In genomic region chr11:118689503-118689851, GRCh38 we compare ENCODE assay signal across 10 cellular contexts. TPM values are rescaled to one million over a fixed set of nuclear protein-coding genes. Genes with fewer than 3 reads are reported as not detected.
DNase-seq lines count a peak whose midpoint lies in the region; ATAC-seq and TF ChIP-seq lines count a peak whose summit lies in the region.
"Had no signal": no experiment of that assay in that cellular context is flagged by ENCODE, and none has a peak within 500 bp of the region (broad histone marks: within the 10 kb centered on the region; RNA-seq: fewer than 3 reads in every experiment).

No MANE protein-coding gene starts in this region.

- H3K36me3 Mint-ChIP-seq in naive thymus-derived CD4-positive, alpha-beta T cell: no peaks in the 10 kb centered on the region
- H3K36me3 Mint-ChIP-seq: CD8-positive, alpha-beta memory T cell had no signal

- intact Hi-C loops in naive thymus-derived CD4-positive, alpha-beta T cell (cut with micrococcal nuclease): loop anchor here in 1 of 2 donors (2.0 kb wide), 1 partner anchor 31 kb away; no protein-coding TSS in a partner anchor

- H2AFZ ChIP-seq in KMS-11 (ENCODE audit: low read depth): peak overlapping the region; percentile 41; the same call in 1 of the 2 replicates

- H3K27ac ChIP-seq in KMS-11: no peak overlapping the region
- H3K27ac ChIP-seq in esophagus (ENCODE audit: low read depth in 2 of 2, low read length in 1 of 2): peak overlapping the region; percentile 22 to 62
- no peak overlapping the region for H3K27ac ChIP-seq in naive thymus-derived CD4-positive, alpha-beta T cell (ENCODE audit: low read depth, low read length)

- DNase-seq in AG04449 (ENCODE audit: low read depth, low spot score): no peak
- DNase-seq in omental fat pad (ENCODE audit: low spot score): no peak
- no peak for DNase-seq in retina
- no peak for DNase-seq in mucosa of gallbladder (ENCODE audit: low spot score)
- DNase-seq in naive thymus-derived CD4-positive, alpha-beta T cell: no peak
- DNase-seq in NCI-H524 treated with DMSO at 0.1 percent for 48 hours (lab: John Stamatoyannopoulos, UW): no peak

- WGBS in esophagus, 2 donors: 14 to 17% methylated on average over 7 to 9 of the region's 9 CpGs

- H3K27me3 ChIP-seq in KMS-11 (ENCODE audit: insufficient read depth, low read depth) (no peaks in the 10 kb centered on the region), esophagus (ENCODE audit: control insufficient read depth in 1 of 2, insufficient read depth in 2 of 2, low read length in 2 of 2) (no peaks in the 10 kb centered on the region)
- H3K27me3 ChIP-seq in naive thymus-derived CD4-positive, alpha-beta T cell (ENCODE audit: control insufficient read depth in 2 of 2, insufficient read depth in 2 of 2, low read length in 2 of 2): no peaks in the 10 kb centered on the region

- H3K79me2 ChIP-seq in KMS-11 (ENCODE audit: insufficient read depth, low read depth): no peaks in the 10 kb centered on the region

- peak; percentile 11 for ATAC-seq in omental fat pad (ENCODE audit: low FRiP score)
- ATAC-seq in naive thymus-derived CD4-positive, alpha-beta T cell: no peak

- H3K4me1 Mint-ChIP-seq in naive thymus-derived CD4-positive, alpha-beta T cell: peaks cover 34 to 53% (median 48%) of the 10 kb centered on the region in 7 donors

- TF ChIP-seq CTCF in AG04449 (IDR thresholded peaks at IDR 0.05; ENCODE audit: insufficient read depth, low read length, missing control alignments): peak; percentile 1
- TF ChIP-seq CTCF in KMS-11 (conservative IDR thresholded peaks at IDR 0.05; ENCODE audit: low read depth, low read length): no peak
- no peak for TF ChIP-seq CTCF in omental fat pad (IDR thresholded peaks at IDR 0.05)

- POLR2A ChIA-PET in AG04449 (lab: Yijun Ruan, JAX): interaction anchor here (0.8 kb wide), 1 partner anchor 220 kb away, joined by 3 read pairs; no protein-coding TSS in a partner anchor
- POLR2A ChIA-PET in naive thymus-derived CD4-positive, alpha-beta T cell (lab: Charles Lee): interaction anchor here (0.8 to 11.3 kb wide), 8 partner anchors 11 to 265 kb away, joined by 3 to 100 read pairs (median 6); partner anchors contain the start of gene DDX6

- no peaks in the 10 kb centered on the region for H3K9me3 ChIP-seq in esophagus (ENCODE audit: control insufficient read depth in 2 of 2, insufficient read depth in 1 of 2, low read depth in 1 of 2, low read length in 1 of 2)
- H3K9me3 ChIP-seq in naive thymus-derived CD4-positive, alpha-beta T cell (ENCODE audit: control insufficient read depth in 2 of 3, low read length in 3 of 3): no peaks in the 10 kb centered on the region

- peaks cover 0 to under 1% (median 0%) of the 10 kb centered on the region in 11 donors for H3K9me3 Mint-ChIP-seq in naive thymus-derived CD4-positive, alpha-beta T cell
- H3K9me3 Mint-ChIP-seq: CD8-positive, alpha-beta memory T cell had no signal

- H3K4me1 ChIP-seq in KMS-11 (ENCODE audit: low read depth, poor library complexity, severe bottlenecking): peaks cover 31% of the 10 kb centered on the region
- peaks cover 0 to 23% of the 10 kb centered on the region in 2 donors for H3K4me1 ChIP-seq in esophagus (ENCODE audit: control insufficient read depth in 2 of 2, insufficient read depth in 2 of 2, low read length in 1 of 2)
- peaks cover 38 to 40% of the 10 kb centered on the region in 2 donors for H3K4me1 ChIP-seq in naive thymus-derived CD4-positive, alpha-beta T cell (ENCODE audit: control insufficient read depth in 2 of 2, insufficient read depth in 2 of 2, low read length in 2 of 2)

- H3K4me2 ChIP-seq in KMS-11: no peak overlapping the region

- H3K9ac ChIP-seq in KMS-11: no peak overlapping the region

- H3K36me3 ChIP-seq in KMS-11 (ENCODE audit: insufficient read depth): no peaks in the 10 kb centered on the region
- no peaks in the 10 kb centered on the region for H3K36me3 ChIP-seq in esophagus (ENCODE audit: control insufficient read depth in 2 of 2, insufficient read depth in 2 of 2, low read length in 1 of 2)
- no peaks in the 10 kb centered on the region for H3K36me3 ChIP-seq in naive thymus-derived CD4-positive, alpha-beta T cell (ENCODE audit: control insufficient read depth in 2 of 3, insufficient read depth in 3 of 3, low read length in 3 of 3)

- CTCF ChIA-PET in AG04449 (lab: Yijun Ruan, JAX): interaction anchor here (0.8 to 14.4 kb wide), 57 partner anchors 8 to 368 kb away, joined by 3 to 250 read pairs (median 5); partner anchors contain the start of genes CENATAC, DDX6, TREH and UPK2
- CTCF ChIA-PET in naive thymus-derived CD4-positive, alpha-beta T cell (lab: Charles Lee): interaction anchor here (0.6 to 4.7 kb wide), 33 partner anchors 10 to 272 kb away, joined by 3 to 47 read pairs (median 4); partner anchors contain the start of gene DDX6

- H4K20me1 ChIP-seq in KMS-11 (ENCODE audit: insufficient read depth): no peaks in the 10 kb centered on the region

- peak overlapping the region; percentile 4; the same call in 1 of the 2 replicates for H3K4me3 ChIP-seq in AG04449 (ENCODE audit: low read depth, low read length)
- no peak overlapping the region for H3K4me3 ChIP-seq in KMS-11 (IDR thresholded peaks at IDR 0.05; ENCODE audit: insufficient read depth, low read depth, low read length)
- H3K4me3 ChIP-seq in esophagus (ENCODE audit: low read depth in 1 of 2, low read length in 2 of 2): peak overlapping the region in 1 of 2 donors; percentile 31
- no peak overlapping the region for H3K4me3 ChIP-seq in naive thymus-derived CD4-positive, alpha-beta T cell (ENCODE audit: low read length)

- no peak overlapping the region for H3K27ac Mint-ChIP-seq in naive thymus-derived CD4-positive, alpha-beta T cell

- H3K27me3 Mint-ChIP-seq in naive thymus-derived CD4-positive, alpha-beta T cell: peaks cover 0 to 27% (median 0%) of the 10 kb centered on the region in 5 donors

- peak overlapping the region in 3 of 10 donors; percentile 71 to 80 (median 76) for H3K4me3 Mint-ChIP-seq in naive thymus-derived CD4-positive, alpha-beta T cell

RNA-seq across cellular contexts. Expression of gene TREH, which starts 10.0 kb away (rescaled TPM):
- 1 to 10 TPM in 1 of 2 donors, under 1 TPM in 1; 0.54 to 5.8 TPM for polyA plus RNA-seq in esophagus
- not detected for total RNA-seq in omental fat pad
- total RNA-seq in mucosa of gallbladder: 23.0 TPM
- total RNA-seq in naive thymus-derived CD4-positive, alpha-beta T cell: not detected
- not detected for polyA plus RNA-seq in naive thymus-derived CD4-positive, alpha-beta T cell
- total RNA-seq: CD8-positive, alpha-beta memory T cell; T-helper 1 cell treated with Interleukin-12 subunit alpha and Interleukin-12 subunit beta and Interleukin-4 antibody, amounts not matched to agents 30 ng/mL and 1 ng/mL, for 36 hours had no signal
- polyA plus RNA-seq: CD8-positive, alpha-beta memory T cell had no signal

Comparison
In these comparisons a context has a peak if more than half of its experiments do, and no peak if none do; other contexts are left out.
1. H3K27ac ChIP-seq: peak in esophagus (2 of 2); none in KMS-11 (single experiment) and naive thymus-derived CD4-positive, alpha-beta T cell (single experiment).
2. RNA of gene TREH, which starts 10.0 kb away (total RNA-seq): 23.0 TPM in mucosa of gallbladder (single experiment); not detected in omental fat pad and not detected in naive thymus-derived CD4-positive, alpha-beta T cell; every median in the first group is over 10 times any median in the second.